1 cellular context compared by ENCODE assay signal in genomic region chr1:53025034-53025777, GRCh38.
TF ChIP-seq lines count a peak whose summit lies in the region.

No MANE protein-coding gene starts in this region.

TF ChIP-seq in HepG2, 621 proteins besides CTCF, POLR2A, EP300 and RAD21 (continued from another document and continues in another):
- TF ChIP-seq MLX (CRISPR knock-in tag; IDR thresholded peaks at IDR 0.05) (peak; percentile 35; the same call in 1 of the 2 replicates), ZBTB25 (CRISPR knock-in tag; IDR thresholded peaks at IDR 0.05) (peak; percentile 33; the same call in 1 of the 2 replicates), HNF1B (CRISPR knock-in tag; IDR thresholded peaks at IDR 0.05) (no peak), ZSCAN12 (CRISPR knock-in tag; IDR thresholded peaks at IDR 0.05) (no peak), SMAD1 (CRISPR knock-in tag; IDR thresholded peaks at IDR 0.05; ENCODE audit: borderline replicate concordance, low read depth) (no peak), RELA (CRISPR knock-in tag; IDR thresholded peaks at IDR 0.05) (no peak), ZNF230 (CRISPR knock-in tag; IDR thresholded peaks at IDR 0.05) (0 out of 2 replicates have a peak, but pooled peaks have one; percentile 48), ZNF7 (CRISPR knock-in tag; IDR thresholded peaks at IDR 0.05) (no peak), ZBTB4 (CRISPR knock-in tag; IDR thresholded peaks at IDR 0.05; ENCODE audit: borderline replicate concordance) (no peak), NR2F1 (CRISPR knock-in tag; IDR thresholded peaks at IDR 0.05) (peak; percentile 75 to 84), ZFP1 (CRISPR knock-in tag; IDR thresholded peaks at IDR 0.05) (no peak), MTA1 (CRISPR knock-in tag; IDR thresholded peaks at IDR 0.05; ENCODE audit: borderline replicate concordance) (no peak; the same call in 1 of the 2 replicates), TEAD2 (CRISPR knock-in tag; IDR thresholded peaks at IDR 0.05) (no peak), ZNF30 (CRISPR knock-in tag; IDR thresholded peaks at IDR 0.05) (no peak), ISX (CRISPR knock-in tag; conservative IDR thresholded peaks at IDR 0.05) (no peak), ARHGAP35 (CRISPR knock-in tag; IDR thresholded peaks at IDR 0.05; ENCODE audit: borderline replicate concordance) (no peak), ZNF383 (CRISPR knock-in tag; IDR thresholded peaks at IDR 0.05; ENCODE audit: borderline replicate concordance) (no peak), ARNT2 (CRISPR knock-in tag; IDR thresholded peaks at IDR 0.05; ENCODE audit: low read depth) (no peak), EZH2 (conservative IDR thresholded peaks at IDR 0.05; ENCODE audit: low read depth, low read length) (no peak), ZNF605 (CRISPR knock-in tag; IDR thresholded peaks at IDR 0.05) (no peak), ZHX2 (IDR thresholded peaks at IDR 0.05; ENCODE audit: low read depth) (peak; percentile 71), ZHX2 (CRISPR knock-in tag; IDR thresholded peaks at IDR 0.05; ENCODE audit: borderline replicate concordance) (no peak), ZFP36L1 (CRISPR knock-in tag; IDR thresholded peaks at IDR 0.05) (no peak), HMGXB4 (CRISPR knock-in tag; IDR thresholded peaks at IDR 0.05; ENCODE audit: borderline replicate concordance in 1 of 2, low read depth in 1 of 2) (peak in 1 of 2 experiments; percentile 31; a peak in 1 of 4 replicates), ZNF274 (CRISPR knock-in tag; IDR thresholded peaks at IDR 0.05) (no peak), ZKSCAN1 (IDR thresholded peaks at IDR 0.05; ENCODE audit: low read length) (no peak), AKNA (CRISPR knock-in tag; IDR thresholded peaks at IDR 0.05; ENCODE audit: borderline replicate concordance) (no peak), RCOR2 (CRISPR knock-in tag; IDR thresholded peaks at IDR 0.05) (peak; percentile 38; the same call in 1 of the 2 replicates), ELF1 (CRISPR knock-in tag; IDR thresholded peaks at IDR 0.05) (no peak), SAFB2 (CRISPR knock-in tag; IDR thresholded peaks at IDR 0.05; ENCODE audit: borderline replicate concordance, low read depth) (no peak), SRSF4 (IDR thresholded peaks at IDR 0.05; ENCODE audit: low read depth, low read length, poor library complexity, severe bottlenecking) (no peak), ZNF792 (CRISPR knock-in tag; IDR thresholded peaks at IDR 0.05) (no peak), MAZ (IDR thresholded peaks at IDR 0.05; ENCODE audit: borderline replicate concordance, low read depth, low read length) (no peak), MAZ (CRISPR knock-in tag; IDR thresholded peaks at IDR 0.05; ENCODE audit: low read depth) (0 out of 2 replicates have a peak, but pooled peaks have one; percentile 45), ZHX1 (CRISPR knock-in tag; IDR thresholded peaks at IDR 0.05; ENCODE audit: low read depth) (peak; percentile 72)
